24 cellular contexts compared by ENCODE assay signal in genomic region chr12:32223941-32224340, GRCh38.
"Had no signal": no experiment of that assay in that cellular context is flagged by ENCODE, and none has a peak within 500 bp of the region (broad histone marks: within the 10 kb centered on the region; RNA-seq: fewer than 3 reads in every experiment).

No MANE protein-coding gene starts in this region.

- H3K36me3 Mint-ChIP-seq: natural killer cell had no signal

- H3K27ac ChIP-seq: left ventricle myocardium inferior, ovary, right atrium auricular region, right lobe of liver, suprapubic skin, thoracic aorta, tibial artery, upper lobe of right lung had no signal

- H3K4me3 Mint-ChIP-seq: immature natural killer cell; mesothelial cell of epicardium; naive B cell; natural killer cell; nephron progenitor cell; stimulated activated naive B cell treated with anti-CD40 and anti-IgM and Interleukin-4, amounts not matched to agents 10 μg/mL and 1 μg/mL and 100 μg/mL, for 72 hours had no signal

- H3K9me3 ChIP-seq: left ventricle myocardium inferior, ovary, right atrium auricular region, right lobe of liver, suprapubic skin, thoracic aorta, tibial artery, upper lobe of right lung had no signal

- DNase-seq: hypothalamus; immature natural killer cell; kidney; left ventricle myocardium inferior; mesendoderm; naive B cell; natural killer cell; nephron progenitor cell; ovary; right lobe of liver; stimulated activated CD4-positive, alpha-beta T cell treated with anti-CD3 and anti-CD28 coated beads, Interleukin-1b, Interleukin-23, amount 100 ng/mL, for 48 hours; stimulated activated CD4-positive, alpha-beta T cell treated with anti-CD3 and anti-CD28 coated beads, Interleukin-2, amount 100 ng/mL, for 48 hours; stimulated activated naive B cell treated with anti-CD40 and anti-IgM and Interleukin-4, amounts not matched to agents 10 μg/mL and 1 μg/mL and 100 μg/mL, for 72 hours; stimulated activated naive CD8-positive, alpha-beta T cell treated with anti-CD3 and anti-CD28 coated beads, Interleukin-15, Interleukin-2, amounts not matched to agents 100 U/mL and 50 U/mL, for 24 hours; tibial artery; trophoblast cell; upper lobe of right lung had no signal

- H3K4me3 ChIP-seq: left ventricle myocardium inferior, lung, ovary, right atrium auricular region, right lobe of liver, smooth muscle cell, suprapubic skin, thoracic aorta, tibial artery, upper lobe of right lung had no signal

- H3K4me1 ChIP-seq: left ventricle myocardium inferior, right atrium auricular region, right lobe of liver, suprapubic skin, tibial artery, upper lobe of right lung had no signal

- ATAC-seq: natural killer cell; right lobe of liver; stimulated activated naive B cell treated with anti-CD40 and anti-IgM and Interleukin-4, amounts not matched to agents 10 μg/mL and 1 μg/mL and 100 μg/mL, for 72 hours; stimulated activated naive CD8-positive, alpha-beta T cell treated with anti-CD3 and anti-CD28 coated beads, Interleukin-15, Interleukin-2, amounts not matched to agents 100 U/mL and 50 U/mL, for 24 hours; upper lobe of right lung had no signal

- H3K36me3 ChIP-seq: ovary, right atrium auricular region, right lobe of liver, suprapubic skin, thoracic aorta, tibial artery, upper lobe of right lung had no signal

- H3K27me3 Mint-ChIP-seq: naive B cell; progenitor cell of endocrine pancreas; stimulated activated naive B cell treated with anti-CD40 and anti-IgM and Interleukin-4, amounts not matched to agents 10 μg/mL and 1 μg/mL and 100 μg/mL, for 72 hours had no signal

- H3K9me3 Mint-ChIP-seq: immature natural killer cell; mesothelial cell of epicardium; natural killer cell; stimulated activated naive B cell treated with anti-CD40 and anti-IgM and Interleukin-4, amounts not matched to agents 10 μg/mL and 1 μg/mL and 100 μg/mL, for 72 hours had no signal

- H3K4me1 Mint-ChIP-seq: immature natural killer cell, mesothelial cell of epicardium, natural killer cell, nephron progenitor cell had no signal

- H3K4me2 ChIP-seq: smooth muscle cell had no signal

- H3K27ac Mint-ChIP-seq: immature natural killer cell; mesothelial cell of epicardium; natural killer cell; stimulated activated naive B cell treated with anti-CD40 and anti-IgM and Interleukin-4, amounts not matched to agents 10 μg/mL and 1 μg/mL and 100 μg/mL, for 72 hours had no signal
